In the genomic region with DNA sequence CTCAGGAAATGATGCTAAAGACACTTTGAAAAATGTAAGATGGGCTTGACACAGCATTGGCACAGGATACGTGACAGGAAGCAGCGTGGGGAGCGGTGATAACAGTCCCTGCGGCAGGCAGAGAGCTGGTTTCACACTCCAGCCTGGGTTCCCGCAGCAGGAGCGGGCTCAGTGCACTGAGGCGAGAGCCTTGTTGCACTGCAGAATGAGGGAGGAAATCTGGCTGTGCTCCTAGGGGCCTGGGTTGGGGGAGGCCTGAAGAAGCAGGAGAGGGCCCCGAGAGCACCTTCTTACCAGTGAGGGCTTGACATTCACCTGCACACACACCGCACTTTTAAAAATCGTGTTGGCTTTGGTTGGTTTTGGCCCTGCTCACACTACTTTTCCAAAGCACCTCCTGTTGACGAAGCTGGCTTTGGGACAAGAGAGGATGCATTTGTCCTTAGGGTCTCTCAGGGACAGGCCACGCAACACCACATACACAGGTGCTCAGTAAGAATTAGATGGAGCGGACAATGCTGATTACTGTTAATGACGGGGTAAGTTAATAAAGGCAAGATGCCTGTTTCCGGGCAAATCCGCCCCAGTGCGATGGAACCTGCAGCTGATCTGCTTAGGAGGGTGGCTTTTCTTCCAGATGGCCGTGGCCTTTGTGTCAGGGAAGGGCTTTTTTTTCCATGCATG, we compare ENCODE assay signal across 9 cellular contexts. TPM values are rescaled to one million over a fixed set of nuclear protein-coding genes. Genes with fewer than 3 reads are reported as not detected.
DNase-seq lines count a peak whose midpoint lies in the region; ATAC-seq and TF ChIP-seq lines count a peak whose summit lies in the region.
"Had no signal": no experiment of that assay in that cellular context is flagged by ENCODE, and none has a peak within 500 bp of the region (broad histone marks: within the 10 kb centered on the region; RNA-seq: fewer than 3 reads in every experiment).

No MANE protein-coding gene starts in this region.

- no peaks in the 10 kb centered on the region for H3K36me3 ChIP-seq in SK-N-MC (ENCODE audit: insufficient read depth, low read length)
- no peaks in the 10 kb centered on the region for H3K36me3 ChIP-seq in liver (ENCODE audit: control insufficient read depth in 4 of 4, insufficient read depth in 3 of 4, low read depth in 1 of 4, low read length in 3 of 4)
- H3K36me3 ChIP-seq: uterus had no signal

- peak overlapping the region; percentile 55 for H3K27ac ChIP-seq in SK-N-MC
- H3K27ac ChIP-seq in liver (ENCODE audit: low read depth in 1 of 2, low read length in 2 of 2) = no peak overlapping the region
- H3K27ac ChIP-seq: uterus had no signal

- H3K9me3 ChIP-seq in SK-N-MC (ENCODE audit: low read depth, low read length) (no peaks in the 10 kb centered on the region), liver (ENCODE audit: control insufficient read depth in 4 of 4, low read length in 3 of 4) (no peaks in the 10 kb centered on the region)
- H3K9me3 ChIP-seq: uterus had no signal

- peak overlapping the region; percentile 61 for H3K27ac Mint-ChIP-seq in activated T-helper 17 cell treated with anti-CD3 and anti-CD28 coated beads, Interleukin-2, amount 50 U/mL, for 72 hours

- H3K27me3 ChIP-seq in liver (ENCODE audit: control insufficient read depth in 4 of 4, insufficient read depth in 4 of 4, low read length in 3 of 4) = no peaks in the 10 kb centered on the region
- H3K27me3 ChIP-seq: uterus had no signal

- H3K4me1 Mint-ChIP-seq in activated T-helper 17 cell treated with anti-CD3 and anti-CD28 coated beads, Interleukin-2, amount 50 U/mL, for 72 hours = peaks cover 12% of the 10 kb centered on the region

- no peaks in the 10 kb centered on the region for H3K36me3 Mint-ChIP-seq in activated T-helper 17 cell treated with anti-CD3 and anti-CD28 coated beads, Interleukin-2, amount 50 U/mL, for 72 hours (ENCODE audit: low read depth)

- TF ChIP-seq CTCF in liver (IDR thresholded peaks at IDR 0.05; ENCODE audit: low read depth, low read length, missing input control) = no peak

- H3K9me3 Mint-ChIP-seq in activated T-helper 17 cell treated with anti-CD3 and anti-CD28 coated beads, Interleukin-2, amount 50 U/mL, for 72 hours = no peaks in the 10 kb centered on the region

- ATAC-seq in activated T-helper 17 cell treated with anti-CD3 and anti-CD28 coated beads, Interleukin-2, amount 50 U/mL, for 72 hours (replicated peaks) = peak; percentile 100
- ATAC-seq in HG03571 (IDR thresholded peaks at IDR 0.05; ENCODE audit: unreplicated experiment) = no peak
- no peak for ATAC-seq in GM18867 (IDR thresholded peaks at IDR 0.05; ENCODE audit: unreplicated experiment)

- TF ChIP-seq RAD21 in liver (IDR thresholded peaks at IDR 0.05) = peak in 1 of 2 donors; percentile 28

- H3K9ac ChIP-seq in SK-N-MC (ENCODE audit: insufficient read length) (no peak overlapping the region), liver (ENCODE audit: low read depth in 1 of 2, low read length in 2 of 2) (no peak overlapping the region)

- WGBS in liver = 74% methylated on average over 18 of the region's 18 CpGs

- no peaks in the 10 kb centered on the region for H3K27me3 Mint-ChIP-seq in activated T-helper 17 cell treated with anti-CD3 and anti-CD28 coated beads, Interleukin-2, amount 50 U/mL, for 72 hours

- H3K4me3 ChIP-seq in SK-N-MC (peak overlapping the region; percentile 59), liver (ENCODE audit: low read depth in 1 of 3, low read length in 3 of 3) (no peak overlapping the region)
- H3K4me3 ChIP-seq: uterus had no signal

- peaks cover 15 to 43% (median 38%) of the 10 kb centered on the region in 4 donors for H3K4me1 ChIP-seq in liver (ENCODE audit: control insufficient read depth in 4 of 4, insufficient read depth in 4 of 4, low read length in 3 of 4)
- H3K4me1 ChIP-seq: uterus had no signal

- H3K4me3 Mint-ChIP-seq in activated T-helper 17 cell treated with anti-CD3 and anti-CD28 coated beads, Interleukin-2, amount 50 U/mL, for 72 hours = peak overlapping the region; percentile 75

- DNase-seq in SK-N-MC (ENCODE audit: low read depth, low spot score) (no peak), NCI-H1694 treated with DMSO at 0.1 percent for 48 hours (lab: John Stamatoyannopoulos, UW) (no peak), DMS79 treated with DMSO at 0.1 percent for 48 hours (lab: John Stamatoyannopoulos, UW) (no peak)
- peak; percentile 19 to 35 for DNase-seq in stimulated activated CD8-positive, alpha-beta memory T cell treated with anti-CD3 and anti-CD28 coated beads, Interleukin-7, amount 100 ng/mL, for 4 hours (ENCODE audit: low read depth in 2 of 2)

TF ChIP-seq in liver, 16 proteins besides CTCF, POLR2A, EP300 and RAD21:
- TF ChIP-seq TAF1 (conservative IDR thresholded peaks at IDR 0.05) (no peak), NR2F2 (IDR thresholded peaks at IDR 0.05) (peak; percentile 9)
TF ChIP-seq in liver: peak in this region for 1.

RNA-seq across cellular contexts. Expression of a gene that starts 49.4 kb away (rescaled TPM):
- total RNA-seq in activated T-helper 17 cell treated with anti-CD3 and anti-CD28 coated beads, Interleukin-2, amount 50 U/mL, for 72 hours = 1 to 10 TPM; 2.9 to 5.7 TPM
- total RNA-seq in liver = 1 to 10 TPM in 1 of 2 donors, under 1 TPM in 1; 0.51 to 1.5 TPM
- under 1 TPM; 0.24 to 0.94 TPM for polyA plus RNA-seq in liver

Comparison
In these comparisons a context has a peak if more than half of its experiments do, and no peak if none do; other contexts are left out.
1. DNase-seq: peak in stimulated activated CD8-positive, alpha-beta memory T cell treated with anti-CD3 and anti-CD28 coated beads, Interleukin-7, amount 100 ng/mL, for 4 hours (2 of 2); none in SK-N-MC (single experiment), NCI-H1694 treated with DMSO at 0.1 percent for 48 hours (single experiment) and DMS79 treated with DMSO at 0.1 percent for 48 hours (single experiment).